In the genomic region with DNA sequence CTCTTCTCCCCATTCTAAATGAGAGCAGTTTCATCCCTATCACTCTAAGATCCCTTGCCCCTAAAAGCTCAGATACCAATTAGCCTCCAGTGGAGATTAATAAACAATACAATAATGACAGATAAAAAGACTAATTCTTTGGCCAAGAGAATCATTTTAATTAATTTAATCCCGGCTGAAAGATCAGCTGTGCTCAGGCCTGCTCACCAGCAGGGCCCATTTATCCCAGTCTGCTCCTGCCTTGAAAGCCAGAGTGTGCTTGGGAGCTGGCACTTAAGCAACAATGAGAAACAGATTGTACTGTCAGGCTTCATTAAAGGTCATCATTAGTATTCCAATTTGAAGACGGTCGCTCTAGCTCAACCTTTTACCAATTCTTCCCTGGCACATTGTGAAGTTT, we compare ENCODE assay signal across 18 cellular contexts.
"Had no signal": no experiment of that assay in that cellular context is flagged by ENCODE, and none has a peak within 500 bp of the region (broad histone marks: within the 10 kb centered on the region; RNA-seq: fewer than 3 reads in every experiment).

No MANE protein-coding gene starts in this region.

- DNase-seq: activated CD4-positive, alpha-beta T cell treated with anti-CD3 and anti-CD28 coated beads, Interleukin-2, amount 10 ng/mL, durations not matched to agents 7 days and 5 days; activated CD4-positive, CD25-positive, alpha-beta regulatory T cell treated with anti-CD3 and anti-CD28 coated beads, Interleukin-2, amount 50 U/mL, for 72 hours; activated CD8-positive, alpha-beta T cell treated with anti-CD3 and anti-CD28 coated beads, Interleukin-2, amount 10 ng/mL, durations not matched to agents 7 days and 5 days; activated gamma-delta T cell; activated naive CD4-positive, alpha-beta T cell treated with anti-CD3 and anti-CD28 coated beads, Interleukin-2, amount 50 U/mL, for 16 hours; activated naive CD8-positive, alpha-beta T cell treated with anti-CD3 and anti-CD28 coated beads, Interleukin-2, amount 50 U/mL, for 24 hours; immature natural killer cell; naive B cell; occipital lobe; right lobe of liver; stimulated activated CD4-positive, alpha-beta T cell treated with anti-CD3 and anti-CD28 coated beads, Interleukin-1b, Interleukin-23, amount 100 ng/mL, for 48 hours; stomach had no signal

- H3K36me3 ChIP-seq: right lobe of liver, stomach, suprapubic skin, tibial nerve had no signal

- H3K4me1 ChIP-seq: right lobe of liver, stomach, suprapubic skin, tibial nerve had no signal

- ATAC-seq: activated CD8-positive, alpha-beta T cell treated with anti-CD3 and anti-CD28 coated beads, Interleukin-2, amount 10 ng/mL, durations not matched to agents 7 days and 5 days; activated naive CD8-positive, alpha-beta T cell treated with anti-CD3 and anti-CD28 coated beads, Interleukin-2, amount 50 U/mL, for 24 hours; left lobe of liver; right lobe of liver had no signal

- H3K27me3 ChIP-seq: right lobe of liver, tibial nerve had no signal

- H3K27ac ChIP-seq: right lobe of liver, skin epidermis, stomach, suprapubic skin, tibial nerve, VCaP had no signal

- H3K4me3 ChIP-seq: lung, right lobe of liver, skin epidermis, stomach, suprapubic skin, tibial nerve had no signal

- H3K9me3 ChIP-seq: right lobe of liver, stomach, suprapubic skin, tibial nerve had no signal
